4 cellular contexts compared by ENCODE assay signal in genomic region chr9:99681113-99681512, GRCh38.
"Had no signal": no experiment of that assay in that cellular context is flagged by ENCODE, and none has a peak within 500 bp of the region (broad histone marks: within the 10 kb centered on the region; RNA-seq: fewer than 3 reads in every experiment).

No MANE protein-coding gene starts in this region.

- H3K27ac Mint-ChIP-seq: GM23338, H9, IgD-negative memory B cell had no signal

- H3K4me3 ChIP-seq: GM23338 had no signal

- DNase-seq: H9, HCEC 1CT had no signal

- H3K4me3 Mint-ChIP-seq: GM23338, H9, IgD-negative memory B cell had no signal

- ATAC-seq: GM23338 had no signal

- H3K4me1 Mint-ChIP-seq: GM23338, H9 had no signal
